In the genomic region with DNA sequence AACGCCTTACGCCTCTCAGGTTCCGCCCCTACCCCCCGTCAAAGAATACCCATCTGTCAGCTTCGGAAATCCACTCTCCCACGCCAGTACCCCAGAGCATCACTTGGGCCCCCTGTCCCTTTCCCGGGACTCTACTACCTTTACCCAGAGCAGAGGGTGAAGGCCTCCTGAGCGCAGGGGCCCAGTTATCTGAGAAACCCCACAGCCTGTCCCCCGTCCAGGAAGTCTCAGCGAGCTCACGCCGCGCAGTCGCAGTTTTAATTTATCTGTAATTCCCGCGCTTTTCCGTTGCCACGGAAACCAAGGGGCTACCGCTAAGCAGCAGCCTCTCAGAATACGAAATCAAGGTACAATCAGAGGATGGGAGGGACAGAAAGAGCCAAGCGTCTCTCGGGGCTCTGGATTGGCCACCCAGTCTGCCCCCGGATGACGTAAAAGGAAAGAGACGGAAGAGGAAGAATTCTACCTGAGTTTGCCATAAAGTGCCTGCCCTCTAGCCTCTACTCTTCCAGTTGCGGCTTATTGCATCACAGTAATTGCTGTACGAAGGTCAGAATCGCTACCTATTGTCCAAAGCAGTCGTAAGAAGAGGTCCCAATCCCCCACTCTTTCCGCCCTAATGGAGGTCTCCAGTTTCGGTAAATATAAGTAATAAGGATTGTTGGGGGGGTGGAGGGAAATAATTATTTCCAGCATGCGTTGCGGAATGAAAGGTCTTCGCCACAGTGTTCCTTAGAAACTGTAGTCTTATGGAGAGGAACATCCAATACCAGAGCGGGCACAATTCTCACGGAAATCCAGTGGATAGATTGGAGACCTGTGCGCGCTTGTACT, we compare ENCODE assay signal across 1 cellular context.
TF ChIP-seq lines count a peak whose summit lies in the region.

A gene (minus strand): TSS at position 232 of the 834 bp plus-strand sequence. CDS start 1,268 bp downstream, outside the sequence.

TF ChIP-seq in HepG2, 621 proteins besides CTCF, POLR2A, EP300 and RAD21 (continued from another document):
- TF ChIP-seq, protein P1, sequence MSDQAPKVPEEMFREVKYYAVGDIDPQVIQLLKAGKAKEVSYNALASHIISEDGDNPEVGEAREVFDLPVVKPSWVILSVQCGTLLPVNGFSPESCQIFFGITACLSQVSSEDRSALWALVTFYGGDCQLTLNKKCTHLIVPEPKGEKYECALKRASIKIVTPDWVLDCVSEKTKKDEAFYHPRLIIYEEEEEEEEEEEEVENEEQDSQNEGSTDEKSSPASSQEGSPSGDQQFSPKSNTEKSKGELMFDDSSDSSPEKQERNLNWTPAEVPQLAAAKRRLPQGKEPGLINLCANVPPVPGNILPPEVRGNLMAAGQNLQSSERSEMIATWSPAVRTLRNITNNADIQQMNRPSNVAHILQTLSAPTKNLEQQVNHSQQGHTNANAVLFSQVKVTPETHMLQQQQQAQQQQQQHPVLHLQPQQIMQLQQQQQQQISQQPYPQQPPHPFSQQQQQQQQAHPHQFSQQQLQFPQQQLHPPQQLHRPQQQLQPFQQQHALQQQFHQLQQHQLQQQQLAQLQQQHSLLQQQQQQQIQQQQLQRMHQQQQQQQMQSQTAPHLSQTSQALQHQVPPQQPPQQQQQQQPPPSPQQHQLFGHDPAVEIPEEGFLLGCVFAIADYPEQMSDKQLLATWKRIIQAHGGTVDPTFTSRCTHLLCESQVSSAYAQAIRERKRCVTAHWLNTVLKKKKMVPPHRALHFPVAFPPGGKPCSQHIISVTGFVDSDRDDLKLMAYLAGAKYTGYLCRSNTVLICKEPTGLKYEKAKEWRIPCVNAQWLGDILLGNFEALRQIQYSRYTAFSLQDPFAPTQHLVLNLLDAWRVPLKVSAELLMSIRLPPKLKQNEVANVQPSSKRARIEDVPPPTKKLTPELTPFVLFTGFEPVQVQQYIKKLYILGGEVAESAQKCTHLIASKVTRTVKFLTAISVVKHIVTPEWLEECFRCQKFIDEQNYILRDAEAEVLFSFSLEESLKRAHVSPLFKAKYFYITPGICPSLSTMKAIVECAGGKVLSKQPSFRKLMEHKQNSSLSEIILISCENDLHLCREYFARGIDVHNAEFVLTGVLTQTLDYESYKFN (CRISPR knock-in tag; conservative IDR thresholded peaks at IDR 0.05) = no peak
- TF ChIP-seq SOX6 (IDR thresholded peaks at IDR 0.05) (no peak), SOX6 (CRISPR knock-in tag; IDR thresholded peaks at IDR 0.05) (peak; percentile 85), THAP11 (CRISPR knock-in tag; IDR thresholded peaks at IDR 0.05) (peak; percentile 93), NKX3-1 (CRISPR knock-in tag; IDR thresholded peaks at IDR 0.05) (0 out of 2 replicates have a peak, but pooled peaks have one; percentile 68), MTA1 (CRISPR knock-in tag; IDR thresholded peaks at IDR 0.05; ENCODE audit: borderline replicate concordance) (peak; percentile 48; the same call in 1 of the 2 replicates), ARNT2 (CRISPR knock-in tag; IDR thresholded peaks at IDR 0.05; ENCODE audit: low read depth) (no peak), HNRNPL (IDR thresholded peaks at IDR 0.05; ENCODE audit: low read depth, low read length) (no peak), ATF7-NPFF (CRISPR knock-in tag; IDR thresholded peaks at IDR 0.05; ENCODE audit: low read depth) (no peak)
- TF ChIP-seq, protein P2, sequence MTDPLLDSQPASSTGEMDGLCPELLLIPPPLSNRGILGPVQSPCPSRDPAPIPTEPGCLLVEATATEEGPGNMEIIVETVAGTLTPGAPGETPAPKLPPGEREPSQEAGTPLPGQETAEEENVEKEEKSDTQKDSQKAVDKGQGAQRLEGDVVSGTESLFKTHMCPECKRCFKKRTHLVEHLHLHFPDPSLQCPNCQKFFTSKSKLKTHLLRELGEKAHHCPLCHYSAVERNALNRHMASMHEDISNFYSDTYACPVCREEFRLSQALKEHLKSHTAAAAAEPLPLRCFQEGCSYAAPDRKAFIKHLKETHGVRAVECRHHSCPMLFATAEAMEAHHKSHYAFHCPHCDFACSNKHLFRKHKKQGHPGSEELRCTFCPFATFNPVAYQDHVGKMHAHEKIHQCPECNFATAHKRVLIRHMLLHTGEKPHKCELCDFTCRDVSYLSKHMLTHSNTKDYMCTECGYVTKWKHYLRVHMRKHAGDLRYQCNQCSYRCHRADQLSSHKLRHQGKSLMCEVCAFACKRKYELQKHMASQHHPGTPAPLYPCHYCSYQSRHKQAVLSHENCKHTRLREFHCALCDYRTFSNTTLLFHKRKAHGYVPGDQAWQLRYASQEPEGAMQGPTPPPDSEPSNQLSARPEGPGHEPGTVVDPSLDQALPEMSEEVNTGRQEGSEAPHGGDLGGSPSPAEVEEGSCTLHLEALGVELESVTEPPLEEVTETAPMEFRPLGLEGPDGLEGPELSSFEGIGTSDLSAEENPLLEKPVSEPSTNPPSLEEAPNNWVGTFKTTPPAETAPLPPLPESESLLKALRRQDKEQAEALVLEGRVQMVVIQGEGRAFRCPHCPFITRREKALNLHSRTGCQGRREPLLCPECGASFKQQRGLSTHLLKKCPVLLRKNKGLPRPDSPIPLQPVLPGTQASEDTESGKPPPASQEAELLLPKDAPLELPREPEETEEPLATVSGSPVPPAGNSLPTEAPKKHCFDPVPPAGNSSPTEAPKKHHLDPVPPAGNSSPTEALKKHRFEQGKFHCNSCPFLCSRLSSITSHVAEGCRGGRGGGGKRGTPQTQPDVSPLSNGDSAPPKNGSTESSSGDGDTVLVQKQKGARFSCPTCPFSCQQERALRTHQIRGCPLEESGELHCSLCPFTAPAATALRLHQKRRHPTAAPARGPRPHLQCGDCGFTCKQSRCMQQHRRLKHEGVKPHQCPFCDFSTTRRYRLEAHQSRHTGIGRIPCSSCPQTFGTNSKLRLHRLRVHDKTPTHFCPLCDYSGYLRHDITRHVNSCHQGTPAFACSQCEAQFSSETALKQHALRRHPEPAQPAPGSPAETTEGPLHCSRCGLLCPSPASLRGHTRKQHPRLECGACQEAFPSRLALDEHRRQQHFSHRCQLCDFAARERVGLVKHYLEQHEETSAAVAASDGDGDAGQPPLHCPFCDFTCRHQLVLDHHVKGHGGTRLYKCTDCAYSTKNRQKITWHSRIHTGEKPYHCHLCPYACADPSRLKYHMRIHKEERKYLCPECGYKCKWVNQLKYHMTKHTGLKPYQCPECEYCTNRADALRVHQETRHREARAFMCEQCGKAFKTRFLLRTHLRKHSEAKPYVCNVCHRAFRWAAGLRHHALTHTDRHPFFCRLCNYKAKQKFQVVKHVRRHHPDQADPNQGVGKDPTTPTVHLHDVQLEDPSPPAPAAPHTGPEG (CRISPR knock-in tag; IDR thresholded peaks at IDR 0.05) = 0 out of 2 replicates have a peak, but pooled peaks have one; percentile 36
